Comparison of ENCODE assay signal across 8 cellular contexts in genomic region chr17:18855831-18856624, GRCh38. TPM values are rescaled to one million over a fixed set of nuclear protein-coding genes. Genes with fewer than 3 reads are reported as not detected.
DNase-seq lines count a peak whose midpoint lies in the region; ATAC-seq lines count a peak whose summit lies in the region.

No MANE protein-coding gene starts in this region.

- no peaks in the 10 kb centered on the region for H3K9me3 Mint-ChIP-seq in effector memory CD8-positive, alpha-beta T cell

- H3K27me3 Mint-ChIP-seq in effector memory CD8-positive, alpha-beta T cell, result no peaks in the 10 kb centered on the region

- H3K4me1 Mint-ChIP-seq in effector memory CD8-positive, alpha-beta T cell (ENCODE audit: low read depth in 2 of 2), result peaks cover 37% of the 10 kb centered on the region in 2 donors

- ATAC-seq in GM21360 (IDR thresholded peaks at IDR 0.05; ENCODE audit: unreplicated experiment), result peak; percentile 66
- peak; percentile 82 for ATAC-seq in effector memory CD8-positive, alpha-beta T cell (replicated peaks)

- peak; percentile 88 for DNase-seq in COLO829 (ENCODE audit: low spot score)
- peak; percentile 82 for DNase-seq in HT-29 (ENCODE audit: low spot score)
- peak; percentile 70 for DNase-seq in NK-92 treated with Interleukin-12 subunit alpha and Interleukin-12 subunit beta, amount 100 ng/mL, for 24 hours (lab: John Stamatoyannopoulos, UW)
- peak; percentile 71 to 83 for DNase-seq in activated CD8-positive, alpha-beta memory T cell treated with anti-CD3 and anti-CD28 coated beads for 4 hours (ENCODE audit: low read depth in 2 of 2)
- DNase-seq in effector memory CD8-positive, alpha-beta T cell, result peak; percentile 78 to 81 (median 80)
- peak; percentile 99 for DNase-seq in medulla oblongata (ENCODE audit: extremely low spot score)
- DNase-seq in stimulated activated CD4-positive, alpha-beta T cell treated with anti-CD3 and anti-CD28 coated beads, TNF-alpha, amount 100 ng/mL, for 48 hours (ENCODE audit: low read depth in 3 of 3), result peak; percentile 79 to 83 (median 80)

- H3K27ac Mint-ChIP-seq in effector memory CD8-positive, alpha-beta T cell, result peak overlapping the region; percentile 85 to 92

- H3K36me3 Mint-ChIP-seq in effector memory CD8-positive, alpha-beta T cell (ENCODE audit: insufficient read depth), result peaks cover 14% of the 10 kb centered on the region

- H3K4me3 Mint-ChIP-seq in effector memory CD8-positive, alpha-beta T cell, result peak overlapping the region; percentile 82 to 85

RNA-seq across cellular contexts. Expression of gene PRPSAP2, which starts 1.9 kb away (rescaled TPM):
- total RNA-seq in HT-29 (2014; rRNA removed; shearing (Covaris generic)), result 22.3 and 28.4 TPM in 2 replicates

Comparison
In these comparisons a context has a peak if more than half of its experiments do, and no peak if none do; other contexts are left out.
1. Peak in every context shown above with its lines: DNase-seq and ATAC-seq.